ENCODE assay signal across 8 cellular contexts in the genomic region with DNA sequence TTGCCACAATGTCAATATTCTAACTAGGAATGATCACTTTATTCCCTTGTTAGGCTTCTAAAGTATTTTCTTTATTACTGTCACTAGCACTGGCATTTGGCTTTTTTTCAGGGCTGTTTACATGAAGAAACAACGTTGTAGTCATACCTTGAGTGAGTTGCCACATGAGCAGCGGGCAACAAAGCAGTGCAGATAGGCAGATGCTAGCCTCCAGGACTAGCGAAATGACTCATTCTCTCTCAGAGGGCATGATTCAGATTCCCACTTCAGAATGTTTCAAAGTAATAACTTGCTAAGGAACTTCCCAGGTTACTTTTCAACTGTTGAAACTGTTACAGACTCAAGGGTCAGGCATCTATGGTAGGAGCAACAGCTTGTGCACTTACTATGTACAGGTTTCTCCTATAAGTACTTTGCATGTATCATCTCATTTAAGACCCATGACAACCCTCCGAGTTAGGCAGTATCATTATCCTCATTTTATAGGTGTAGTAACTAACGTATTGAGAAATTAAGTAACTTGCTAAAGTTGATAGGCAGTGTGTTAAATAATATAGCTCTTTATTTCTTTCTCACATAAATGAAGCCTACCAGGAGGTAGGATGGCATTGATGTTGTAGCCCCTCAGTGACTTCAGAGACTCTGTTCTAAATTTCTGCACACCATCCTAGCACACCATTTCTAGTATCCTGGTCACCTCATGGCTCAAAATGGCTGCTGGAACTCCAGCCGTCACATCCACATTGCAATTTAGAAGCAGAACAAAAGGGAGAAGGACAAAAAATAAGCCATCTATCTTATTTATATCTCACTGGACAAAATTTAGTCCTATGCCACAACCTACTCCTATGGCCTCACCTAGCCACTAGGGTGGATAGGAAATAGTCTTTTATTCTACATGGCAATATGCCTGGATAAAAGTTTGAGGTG.
DNase-seq lines count a peak whose midpoint lies in the region; ATAC-seq, FAIRE-seq and TF ChIP-seq lines count a peak whose summit lies in the region.

No MANE protein-coding gene starts in this region.

- H3K36me3 Mint-ChIP-seq in activated CD4-positive, alpha-beta memory T cell treated with anti-CD3 and anti-CD28 coated beads for 36 hours = peaks cover 3% of the 10 kb centered on the region

- intact Hi-C loops in activated CD4-positive, alpha-beta memory T cell treated with anti-CD3 and anti-CD28 coated beads for 36 hours (cut with micrococcal nuclease) = loop anchor here (1.0 to 10.0 kb wide), 15 partner anchors 10 to 1385 kb away; a partner anchor contains a TSS

- peak; percentile 18 for FAIRE-seq in GM18507 (lab: Jason Lieb, UNC)

- H3K36me3 ChIP-seq in BE2C = no peaks in the 10 kb centered on the region

- CTCF ChIA-PET in activated CD4-positive, alpha-beta memory T cell treated with anti-CD3 and anti-CD28 coated beads for 36 hours (lab: Charles Lee) = interaction anchor here (0.9 to 1.6 kb wide), 5 partner anchors 7 to 90 kb away, joined by 3 to 5 read pairs (median 3); no protein-coding TSS in a partner anchor

- no peak for DNase-seq in GM18507 (ENCODE audit: extremely low spot score, insufficient read length, low read depth)
- peak; percentile 86 for DNase-seq in activated CD4-positive, alpha-beta memory T cell treated with anti-CD3 and anti-CD28 coated beads for 36 hours
- peak; percentile 28 for DNase-seq in non-pigmented ciliary epithelial cell (ENCODE audit: low read depth)
- DNase-seq in NK-92 (lab: John Stamatoyannopoulos, UW; ENCODE audit: unreplicated experiment) = no peak
- DNase-seq in BE2C = no peak
- DNase-seq in NOMO-1 (lab: John Stamatoyannopoulos, UW; ENCODE audit: unreplicated experiment in 2 of 2) = no peak

- peak overlapping the region; percentile 88 for H3K27ac Mint-ChIP-seq in activated CD4-positive, alpha-beta memory T cell treated with anti-CD3 and anti-CD28 coated beads for 36 hours

- peaks cover 4% of the 10 kb centered on the region for H3K9me3 Mint-ChIP-seq in activated CD4-positive, alpha-beta memory T cell treated with anti-CD3 and anti-CD28 coated beads for 36 hours

- ATAC-seq in HG02678 (IDR thresholded peaks at IDR 0.05; ENCODE audit: unreplicated experiment) = peak; percentile 68
- no peak for ATAC-seq in GM19455 (IDR thresholded peaks at IDR 0.05; ENCODE audit: unreplicated experiment)

- no peak overlapping the region for H3K4me3 ChIP-seq in BE2C (ENCODE audit: low read depth, low read length)

- no peak for TF ChIP-seq CTCF in BE2C (IDR thresholded peaks at IDR 0.05; ENCODE audit: low read depth, low read length)

- POLR2A ChIA-PET in activated CD4-positive, alpha-beta memory T cell treated with anti-CD3 and anti-CD28 coated beads for 36 hours (lab: Charles Lee) = interaction anchor here (0.7 to 2.3 kb wide), 15 partner anchors 9 to 151 kb away, joined by 3 to 13 read pairs (median 3); no protein-coding TSS in a partner anchor

- no peaks in the 10 kb centered on the region for H3K9me3 ChIP-seq in BE2C

- peak overlapping the region; percentile 14 for H3K4me3 Mint-ChIP-seq in activated CD4-positive, alpha-beta memory T cell treated with anti-CD3 and anti-CD28 coated beads for 36 hours

- peaks cover 84% of the 10 kb centered on the region for H3K4me1 Mint-ChIP-seq in activated CD4-positive, alpha-beta memory T cell treated with anti-CD3 and anti-CD28 coated beads for 36 hours (ENCODE audit: low read depth)

- no peaks in the 10 kb centered on the region for H3K27me3 ChIP-seq in BE2C

- H3K27me3 Mint-ChIP-seq in activated CD4-positive, alpha-beta memory T cell treated with anti-CD3 and anti-CD28 coated beads for 36 hours = no peaks in the 10 kb centered on the region

- H3K4me1 ChIP-seq in BE2C = peaks cover 42% of the 10 kb centered on the region

Comparison
In these comparisons a context has a peak if more than half of its experiments do, and no peak if none do; other contexts are left out.
1. DNase-seq: peak in activated CD4-positive, alpha-beta memory T cell treated with anti-CD3 and anti-CD28 coated beads for 36 hours (single experiment) and non-pigmented ciliary epithelial cell (single experiment); none in GM18507 (single experiment), NK-92 (single experiment), BE2C (single experiment) and NOMO-1 (0 of 2).